ENCODE assay signal across 28 cellular contexts in genomic region chrX:13994681-13995080, GRCh38. TPM values are rescaled to one million over a fixed set of nuclear protein-coding genes. Genes with fewer than 3 reads are reported as not detected.
A peak's percentile ranks its signal among the peaks of the same experiment; 100 is the strongest.
DNase-seq lines count a peak whose midpoint lies in the region; ATAC-seq, FAIRE-seq and TF ChIP-seq lines count a peak whose summit lies in the region.
"Had no signal": no experiment of that assay in that cellular context is flagged by ENCODE, and none has a peak within 500 bp of the region (broad histone marks: within the 10 kb centered on the region; RNA-seq: fewer than 3 reads in every experiment).

No MANE protein-coding gene starts in this region.

- ATAC-seq in HG03095 (IDR thresholded peaks at IDR 0.05; ENCODE audit: unreplicated experiment), result no peak
- ATAC-seq: Panc1 had no signal

- H3K27ac ChIP-seq in angular gyrus (ENCODE audit: low read depth, low read length) (peak overlapping the region; percentile 92), dorsolateral prefrontal cortex (peak overlapping the region; percentile 37 to 95 (median 87)), keratinocyte (ENCODE audit: control insufficient read depth, insufficient read depth, low read length) (no peak overlapping the region), A673 (ENCODE audit: low read depth, low read length, poor library complexity, severe bottlenecking) (no peak overlapping the region)
- H3K27ac ChIP-seq: RWPE1 had no signal

- dilution Hi-C loops in keratinocyte (cut with MboI; ENCODE audit: extremely low pct_ligation_motif_present, low sequenced_read_pairs), result no loop called here

- H3K27me3 ChIP-seq in dorsolateral prefrontal cortex (peaks cover 0 to 44% (median 0%) of the 10 kb centered on the region in 45 donors), keratinocyte (ENCODE audit: control insufficient read depth, extremely low read depth, insufficient read depth, low read length) (peaks cover 7% of the 10 kb centered on the region), A673 (replicated peaks; ENCODE audit: insufficient read depth, low read depth, low read length, poor library complexity) (no peaks in the 10 kb centered on the region)

- H3K79me2 ChIP-seq in keratinocyte (ENCODE audit: control insufficient read depth, insufficient read depth, low read length), result no peaks in the 10 kb centered on the region

- BruUV-seq in A673 (replicated peaks; lab: Mats Ljungman, UMichigan), result no TSS peak

- H3K4me2 ChIP-seq in keratinocyte (ENCODE audit: control insufficient read depth, extremely low read depth, insufficient read depth, low read depth, low read length), result no peak overlapping the region

- CTCF ChIA-PET in A673 (lab: Charles Lee), result no interaction called here

- DNase-seq in HS-5 (ENCODE audit: low read depth) (peak; percentile 13), dorsolateral prefrontal cortex (no peak), keratinocyte (ENCODE audit: low read depth, low spot score) (peak; percentile 21), NCI-H1105 (lab: John Stamatoyannopoulos, UW) (no peak), foreskin melanocyte (no peak), A673 (ENCODE audit: low spot score) (no peak)
- DNase-seq: 8988T, Calu3, DMS79 treated with DMSO at 0.1 percent for 48 hours, GF-D8, GOT3, HFFc6, KBM-7, MM.1S, NCI-H1417 treated with DMSO at 0.1 percent for 48 hours, NCI-H187, NCI-H2081 treated with DMSO at 0.1 percent for 48 hours, NCI-H2171, NCI-H226, NCI-H510A, NCI-H69, SHP77 had no signal

- POLR2A ChIA-PET in A673 (lab: Charles Lee; ENCODE audit: low non-redundant PET), result no interaction called here

- no peaks in the 10 kb centered on the region for H3K36me3 ChIP-seq in keratinocyte (ENCODE audit: control insufficient read depth in 2 of 2, extremely low read depth in 1 of 2, insufficient read depth in 2 of 2, low read length in 2 of 2)
- H3K36me3 ChIP-seq in A673 (ENCODE audit: insufficient read depth, low read length, poor library complexity, severe bottlenecking), result no peaks in the 10 kb centered on the region
- H3K36me3 ChIP-seq: HAP-1 had no signal

- no peaks in the 10 kb centered on the region for H4K20me1 ChIP-seq in keratinocyte (ENCODE audit: control insufficient read depth, extremely low read depth, insufficient read depth, low read length)

- no peaks in the 10 kb centered on the region for H3K4me1 ChIP-seq in keratinocyte (ENCODE audit: control insufficient read depth, extremely low read depth, insufficient read depth, low read length)
- no peaks in the 10 kb centered on the region for H3K4me1 ChIP-seq in A673 (ENCODE audit: insufficient read depth, low read length, poor library complexity, severe bottlenecking)
- H3K4me1 ChIP-seq: HAP-1 had no signal

- no peak for FAIRE-seq in keratinocyte (lab: Jason Lieb, UNC)
- FAIRE-seq: GM12891 had no signal

- H2AFZ ChIP-seq in keratinocyte (ENCODE audit: control insufficient read depth, low read length), result no peak overlapping the region

- intact Hi-C loops in dorsolateral prefrontal cortex (cut with DNase I), result loop anchor here in 1 of 2 donors (5.0 kb wide), 1 partner anchor 33 kb away; the partner anchor contains the start of gene GEMIN8
- intact Hi-C loops in A673 (cut with micrococcal nuclease; ENCODE audit: unreplicated experiment), result no loop called here

- TF ChIP-seq CTCF in dorsolateral prefrontal cortex (IDR thresholded peaks at IDR 0.05 in 54 of 56, conservative IDR thresholded peaks at IDR 0.05 in 2 of 56; ENCODE audit: low read depth in 1 of 56, partially characterized antibody in 56 of 56) (no peak), keratinocyte (optimal IDR thresholded peaks at IDR 0.05 in 1 of 3, IDR thresholded peaks at IDR 0.05 in 1 of 3, conservative IDR thresholded peaks at IDR 0.05 in 1 of 3; ENCODE audit: extremely low read depth in 1 of 3, insufficient read depth in 2 of 3, low read length in 3 of 3) (no peak), A673 (conservative IDR thresholded peaks at IDR 0.05; ENCODE audit: low read depth, low read length) (no peak)

- H3K9me3 ChIP-seq in keratinocyte (ENCODE audit: control insufficient read depth, low read depth, low read length) (no peaks in the 10 kb centered on the region), A673 (ENCODE audit: low read depth, low read length, poor library complexity, severe bottlenecking) (no peaks in the 10 kb centered on the region)
- H3K9me3 ChIP-seq: HAP-1 had no signal

- no peak overlapping the region for H3K9ac ChIP-seq in keratinocyte (ENCODE audit: control insufficient read depth, extremely low read depth, insufficient read depth, low read length)

- no peaks in the 10 kb centered on the region for H3K9me1 ChIP-seq in keratinocyte (ENCODE audit: control insufficient read depth, extremely low read depth, insufficient read depth, low read length)

- H3K4me3 ChIP-seq in dorsolateral prefrontal cortex (no peak overlapping the region), keratinocyte (ENCODE audit: control insufficient read depth in 2 of 3, extremely low read depth in 1 of 3, insufficient read depth in 2 of 3, low read depth in 1 of 3, low read length in 3 of 3) (no peak overlapping the region), A673 (ENCODE audit: low read depth, low read length, poor library complexity, severe bottlenecking) (no peak overlapping the region)
- H3K4me3 ChIP-seq: HAP-1 had no signal

RNA-seq across cellular contexts. Expression of gene GEMIN8, which starts 35.0 kb away (rescaled TPM):
- 10 to 100 TPM in 119 of 120 experiments, 1 to 10 TPM in 1; 9.8 to 42.5 (median 21.9) TPM for total RNA-seq in dorsolateral prefrontal cortex
- polyA plus RNA-seq in keratinocyte, result 36.4 to 38.8 TPM (median 37.9 TPM) in 3 replicates
- 36.3 TPM for polyA plus RNA-seq in keratinocyte (2011; ENCODE audit: low read depth)
- 30.2 and 39.9 TPM in 2 replicates for polyA plus RNA-seq in keratinocyte (2011; cell fraction: cytosol; rRNA removed)
- polyA plus RNA-seq in keratinocyte (2011; cell fraction: nucleus; rRNA removed), result 40.4 and 46.5 TPM in 2 replicates
- 20.5 and 23.9 TPM in 2 replicates for polyA plus RNA-seq in keratinocyte (2012; ENCODE audit: low replicate concordance)
- polyA minus RNA-seq in keratinocyte, result 25.3 to 40.8 TPM (median 35.4 TPM) in 3 replicates
- 18.6 TPM for polyA minus RNA-seq in keratinocyte (2011; cell fraction: cytosol; rRNA and poly(A)+ RNA removed)
- 10.6 and 15.8 TPM in 2 replicates for polyA minus RNA-seq in keratinocyte (2011; cell fraction: nucleus; rRNA and poly(A)+ RNA removed)
- total RNA-seq in A673 (2021), result 9.2 and 12.7 TPM in 2 replicates

Comparison
In these comparisons a context has a peak if more than half of its experiments do, and no peak if none do; other contexts are left out.
1. DNase-seq: peak in HS-5 (single experiment) and keratinocyte (single experiment); none in dorsolateral prefrontal cortex (0 of 10), NCI-H1105 (single experiment), foreskin melanocyte (single experiment) and A673 (single experiment).
2. H3K27ac ChIP-seq: peak in angular gyrus (single experiment) and dorsolateral prefrontal cortex (59 of 59); none in keratinocyte (single experiment) and A673 (single experiment).